Comparison of ENCODE assay signal across 22 cellular contexts in the genomic region with DNA sequence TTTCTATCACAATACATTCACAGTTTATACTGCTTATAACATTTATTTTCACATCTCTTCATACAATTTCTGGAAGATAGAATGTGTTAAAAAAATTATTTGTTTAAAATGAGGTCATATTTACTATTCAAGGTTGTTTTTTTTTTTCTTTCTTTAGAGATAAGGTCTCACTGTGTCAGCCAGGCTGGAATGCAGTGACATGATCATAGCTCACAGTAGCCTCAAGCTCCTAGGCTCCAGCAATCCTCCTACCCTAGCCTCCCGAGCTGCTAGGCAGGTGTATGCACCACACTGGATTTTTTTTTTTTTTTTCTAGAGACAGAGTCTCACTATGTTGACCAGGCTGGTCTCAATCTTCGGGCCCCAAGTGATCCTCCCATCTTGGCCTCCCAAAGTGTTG. TPM values are rescaled to one million over a fixed set of nuclear protein-coding genes. Genes with fewer than 3 reads are reported as not detected.
DNase-seq lines count a peak whose midpoint lies in the region; ATAC-seq, FAIRE-seq and TF ChIP-seq lines count a peak whose summit lies in the region.
"Had no signal": no experiment of that assay in that cellular context is flagged by ENCODE, and none has a peak within 500 bp of the region (broad histone marks: within the 10 kb centered on the region; RNA-seq: fewer than 3 reads in every experiment).

No MANE protein-coding gene starts in this region.

- no peak overlapping the region for H3K27ac ChIP-seq in K562 (ENCODE audit: extremely low read depth, low read depth, low read length)
- no peak overlapping the region for H3K27ac ChIP-seq in hepatocyte
- H3K27ac ChIP-seq in right lobe of liver = peak overlapping the region; percentile 58 to 94 (median 87)
- H3K27ac ChIP-seq: HL-60 had no signal

- no peak for FAIRE-seq in K562 (lab: Jason Lieb, UNC)
- FAIRE-seq: A204.1, GM12892, H1 had no signal

- no peaks in the 10 kb centered on the region for H4K20me1 ChIP-seq in K562 (replicated peaks; ENCODE audit: control insufficient read depth, insufficient read depth, low read length)
- H4K20me1 ChIP-seq in hepatocyte (ENCODE audit: insufficient read depth, poor library complexity, severe bottlenecking) = no peaks in the 10 kb centered on the region

- H3K9ac ChIP-seq in K562 (ENCODE audit: insufficient read depth in 1 of 2, low read depth in 2 of 2, low read length in 2 of 2) = no peak overlapping the region

- H3K9me3 ChIP-seq in K562 (replicated peaks; ENCODE audit: control insufficient read depth, insufficient read depth, low read depth, low read length) = no peaks in the 10 kb centered on the region
- H3K9me3 ChIP-seq in hepatocyte (ENCODE audit: low read depth) = no peaks in the 10 kb centered on the region
- no peaks in the 10 kb centered on the region for H3K9me3 ChIP-seq in right lobe of liver
- H3K9me3 ChIP-seq: BE2C had no signal

- ATAC-seq in K562 (no peak), right lobe of liver (peak; percentile 33 to 64 (median 42)), GM21360 (IDR thresholded peaks at IDR 0.05; ENCODE audit: unreplicated experiment) (no peak), HG03457 (IDR thresholded peaks at IDR 0.05; ENCODE audit: unreplicated experiment) (no peak)

- 30% methylated on average over 2 of the region's 2 CpGs for WGBS in K562 (ENCODE audit: insufficient coverage, low coverage, missing lambda C conversion rate)
- WGBS in hepatocyte (ENCODE audit: low lambda C conversion rate, missing lambda C conversion rate) = 89% methylated on average over 2 of the region's 2 CpGs
- no CpG with 5 or more reads among the region's 2 CpGs for WGBS in right lobe of liver (ENCODE audit: insufficient coverage, low coverage, low lambda C conversion rate, missing lambda C conversion rate)

- CTCF ChIA-PET in K562 (lab: Yijun Ruan, JAX; ENCODE audit: low intra/inter-chr PET ratio) = interaction anchor here (0.6 to 0.7 kb wide), 3 partner anchors 10 to 268 kb away, joined by 3 to 4 read pairs (median 4); no protein-coding TSS in a partner anchor

- H2AFZ ChIP-seq in K562 (ENCODE audit: low read depth, low read length) (no peak overlapping the region), hepatocyte (no peak overlapping the region)

- POLR2A ChIA-PET in K562 (lab: Yijun Ruan, JAX) = no interaction called here

- H3K27me3 ChIP-seq in K562 (ENCODE audit: control insufficient read depth in 2 of 2, insufficient read depth in 2 of 2, low read length in 2 of 2) (no peaks in the 10 kb centered on the region), hepatocyte (no peaks in the 10 kb centered on the region), right lobe of liver (no peaks in the 10 kb centered on the region)
- H3K27me3 ChIP-seq: BE2C had no signal

- H3K4me2 ChIP-seq in K562 (ENCODE audit: insufficient read depth, low read length) (no peak overlapping the region), hepatocyte (no peak overlapping the region)

- no peak overlapping the region for H3K4me3 ChIP-seq in K562
- no peak overlapping the region for H3K4me3 ChIP-seq in hepatocyte
- peak overlapping the region in 2 of 3 donors; percentile 38 to 51 for H3K4me3 ChIP-seq in right lobe of liver

- H3K4me1 ChIP-seq in K562 (replicated peaks in 1 of 2; ENCODE audit: control insufficient read depth in 2 of 2, insufficient read depth in 2 of 2, low read length in 2 of 2) = no peaks in the 10 kb centered on the region; a peak in 2 of 5 replicates
- H3K4me1 ChIP-seq in hepatocyte (ENCODE audit: insufficient read depth) = no peaks in the 10 kb centered on the region
- peaks cover 0 to 13% (median 0%) of the 10 kb centered on the region in 4 donors for H3K4me1 ChIP-seq in right lobe of liver
- H3K4me1 ChIP-seq: BE2C had no signal

- TF ChIP-seq EP300 in K562 (IDR thresholded peaks at IDR 0.05; ENCODE audit: low read length) = no peak

- no peaks in the 10 kb centered on the region for H3K36me3 ChIP-seq in K562 (ENCODE audit: control insufficient read depth, insufficient read depth, low read length)
- no peaks in the 10 kb centered on the region for H3K36me3 ChIP-seq in hepatocyte (replicated peaks; ENCODE audit: insufficient read depth, low read depth)
- H3K36me3 ChIP-seq in right lobe of liver = no peaks in the 10 kb centered on the region
- H3K36me3 ChIP-seq: BE2C had no signal

- TF ChIP-seq POLR2A in K562 (conservative IDR thresholded peaks at IDR 0.05) (no peak), right lobe of liver (IDR thresholded peaks at IDR 0.05) (no peak)

- TF ChIP-seq CTCF in K562 (IDR thresholded peaks at IDR 0.05 in 2 of 3, conservative IDR thresholded peaks at IDR 0.05 in 1 of 3; ENCODE audit: insufficient read depth in 2 of 3, low read depth in 1 of 3, low read length in 3 of 3) = no peak
- no peak for TF ChIP-seq CTCF in hepatocyte (IDR thresholded peaks at IDR 0.05; ENCODE audit: poor library complexity)
- no peak for TF ChIP-seq CTCF in right lobe of liver (IDR thresholded peaks at IDR 0.05)

- BruUV-seq in K562 (replicated peaks; lab: Mats Ljungman, UMichigan) = no TSS peak

- in situ Hi-C loops in K562 (cut with MboI) = loop anchor here (5.0 kb wide), 1 partner anchor 75 kb away; no protein-coding TSS in a partner anchor

- intact Hi-C loops in K562 (cut with micrococcal nuclease) (loop anchor here (5.0 kb wide), 1 partner anchor 65 kb away; no protein-coding TSS in a partner anchor), right lobe of liver (cut with DNase I) (no loop called here)

- no peaks in the 10 kb centered on the region for H3K9me1 ChIP-seq in K562 (ENCODE audit: control insufficient read depth, insufficient read depth, low read length)

- no peak for TF ChIP-seq RAD21 in K562 (CRISPR knock-in tag; conservative IDR thresholded peaks at IDR 0.05 in 1 of 2, IDR thresholded peaks at IDR 0.05 in 1 of 2)

- no peaks in the 10 kb centered on the region for H3K79me2 ChIP-seq in K562 (ENCODE audit: control insufficient read depth, insufficient read depth, low read length)
- H3K79me2 ChIP-seq in hepatocyte = no peaks in the 10 kb centered on the region

- no peaks in the 10 kb centered on the region for H3K9me2 ChIP-seq in hepatocyte (replicated peaks; ENCODE audit: insufficient read depth)

- DNase-seq in K562 (ENCODE audit: extremely low read depth in 1 of 4, low spot score in 3 of 4) (no peak), hepatocyte (ENCODE audit: low spot score) (peak; percentile 13), right lobe of liver (peak in 1 of 3 donors; percentile 26), glomerular visceral epithelial cell (ENCODE audit: extremely low spot score) (no peak)
- DNase-seq: ACHN; BE2C; C1 segment of cervical spinal cord; CD4-positive, CD25-positive, alpha-beta regulatory T cell; CD8-positive, alpha-beta memory T cell; COR-L47; DMS 273 treated with DMSO at 0.1 percent for 48 hours; DMS79; GDM1; H9; IMR-90; KBM-7 had no signal

TF ChIP-seq in K562, 482 proteins besides CTCF, POLR2A, EP300 and RAD21:
- TF ChIP-seq EHMT2 (IDR thresholded peaks at IDR 0.05) = no peak
- peak; percentile 54 for TF ChIP-seq ZNF384 (IDR thresholded peaks at IDR 0.05; ENCODE audit: low read depth, low read length)

RNA-seq across cellular contexts. Expression of gene RNF11, which starts 19.0 kb away (rescaled TPM):
- 16.1 and 30.6 TPM in 2 replicates for total RNA-seq in K562 (2011; cell fraction: chromatin; rRNA removed; ENCODE audit: low replicate concordance)
- 7.5 and 10.5 TPM in 2 replicates for total RNA-seq in K562 (2011; cell fraction: nucleolus; rRNA removed)
- 14.1 and 21.9 TPM in 2 replicates for total RNA-seq in K562 (2011; cell fraction: nucleoplasm; rRNA removed)
- total RNA-seq in K562 (2014; rRNA removed) = 24.7 and 37.3 TPM in 2 replicates
- total RNA-seq in K562 (2014; rRNA removed; fragmentation: Illumina TruSeq; extraction: Trizol) = 29.5 and 30.1 TPM in 2 replicates
- total RNA-seq in K562 (2015; rRNA removed; fragmentation: Illumina TruSeq; extraction: Trizol) = 20.3 and 20.6 TPM in 2 replicates
- 19.9 and 23.1 TPM in 2 replicates for total RNA-seq in K562 (2021)
- polyA plus RNA-seq in K562 (2011; rRNA removed) = 23.1 and 34.3 TPM in 2 replicates
- 22.7 and 34.7 TPM in 2 replicates for polyA plus RNA-seq in K562 (2011; cell fraction: cytosol; rRNA removed)
- 19.5 and 25.7 TPM in 2 replicates for polyA plus RNA-seq in K562 (2011; cell fraction: nucleus; rRNA removed)
- polyA plus RNA-seq in K562 (2012) = 18.4 and 29.0 TPM in 2 replicates
- 25.8 and 27.2 TPM in 2 replicates for polyA plus RNA-seq in K562 (2014; fragmentation: Illumina TruSeq; extraction: Trizol)
- polyA plus RNA-seq in K562 (2014; fragmentation: Nextera tagmentation; extraction: Ambion mirVana) = 1 to 10 TPM; 5.7 to 6.1 TPM
- 22.1 and 22.2 TPM in 2 replicates for polyA plus RNA-seq in K562 (2014; rRNA removed)
- 61.8 and 65.2 TPM in 2 replicates for polyA minus RNA-seq in K562 (2011; rRNA and poly(A)+ RNA removed)
- polyA minus RNA-seq in K562 (2011; cell fraction: cytosol; rRNA and poly(A)+ RNA removed) = 19.0 and 20.3 TPM in 2 replicates
- 3.5 and 11.7 TPM in 2 replicates for polyA minus RNA-seq in K562 (2011; cell fraction: nucleus; rRNA and poly(A)+ RNA removed)
- total RNA-seq in hepatocyte = 99.8 and 102 TPM in 2 replicates
- 42.4 and 55.9 TPM in 2 replicates for polyA plus RNA-seq in hepatocyte
- total RNA-seq in right lobe of liver = 10 to 100 TPM; 35.1 to 60.1 (median 50.0) TPM

Comparison
In these comparisons a context has a peak if more than half of its experiments do, and no peak if none do; other contexts are left out.
1. ATAC-seq: peak in right lobe of liver (4 of 4); none in K562 (single experiment), GM21360 (single experiment) and HG03457 (single experiment).
2. H3K27ac ChIP-seq: peak in right lobe of liver (3 of 3); none in K562 (single experiment) and hepatocyte (single experiment).
3. H3K4me3 ChIP-seq: peak in right lobe of liver (2 of 3); none in K562 (single experiment) and hepatocyte (single experiment).